ENCODE assay signal across 31 cellular contexts in genomic region chr13:57982782-57983181, GRCh38.
DNase-seq lines count a peak whose midpoint lies in the region; ATAC-seq and TF ChIP-seq lines count a peak whose summit lies in the region.
"Had no signal": no experiment of that assay in that cellular context is flagged by ENCODE, and none has a peak within 500 bp of the region (broad histone marks: within the 10 kb centered on the region; RNA-seq: fewer than 3 reads in every experiment).

No MANE protein-coding gene starts in this region.

- H3K9me3 ChIP-seq in left ventricle myocardium inferior (replicated peaks) (peaks cover 9% of the 10 kb centered on the region), heart left ventricle (peaks cover 0 to 10% (median 0%) of the 10 kb centered on the region in 12 donors), right cardiac atrium (ENCODE audit: control insufficient read depth, low read length) (no peaks in the 10 kb centered on the region)
- H3K9me3 ChIP-seq: A549, BE2C, BLaER1, Caco-2 had no signal

- TF ChIP-seq POLR2A in heart left ventricle (IDR thresholded peaks at IDR 0.05), result no peak

- peak; percentile 58 for ATAC-seq in Right ventricle myocardium superior (ENCODE audit: poor library complexity)
- peak in 3 of 4 donors; percentile 58 to 85 (median 80) for ATAC-seq in heart left ventricle
- no peak for ATAC-seq in right cardiac atrium
- peak; percentile 79 for ATAC-seq in left ventricle myocardium superior
- no peak for ATAC-seq in Right ventricle myocardium inferior
- ATAC-seq: A549; CD8-positive, alpha-beta T cell had no signal

- H3K27me3 ChIP-seq in left ventricle myocardium inferior (ENCODE audit: low read depth) (no peaks in the 10 kb centered on the region), heart left ventricle (no peaks in the 10 kb centered on the region), right cardiac atrium (ENCODE audit: control insufficient read depth, insufficient read depth) (no peaks in the 10 kb centered on the region)
- H3K27me3 ChIP-seq: BE2C; BLaER1; BLaER1 treated with 17β-estradiol and CSF1 and Interleukin-3, amounts not matched to agents 10 nM and 100 nM had no signal

- intact Hi-C loops in Right ventricle myocardium superior (cut with DNase I), result no loop called here
- intact Hi-C loops in left ventricle myocardium inferior (cut with micrococcal nuclease), result no loop called here
- intact Hi-C loops in heart left ventricle (cut with DNase I), result no loop called here
- intact Hi-C loops in right cardiac atrium (cut with DNase I), result no loop called here
- intact Hi-C loops in left ventricle myocardium superior (cut with micrococcal nuclease), result no loop called here
- intact Hi-C loops in Right ventricle myocardium inferior (cut with DNase I), result no loop called here

- TF ChIP-seq CTCF in left ventricle myocardium inferior (IDR thresholded peaks at IDR 0.05; ENCODE audit: borderline replicate concordance) (no peak), heart left ventricle (IDR thresholded peaks at IDR 0.05) (no peak)

- DNase-seq in Right ventricle myocardium superior (no peak), left ventricle myocardium inferior (no peak), heart left ventricle (no peak), right cardiac atrium (no peak), left ventricle myocardium superior (no peak), Right ventricle myocardium inferior (ENCODE audit: missing footprints) (no peak)
- DNase-seq: 8988T; ACHN; AML-193; BE2C; C1 segment of cervical spinal cord; Caco-2; Calu3; CD4-positive, alpha-beta memory T cell; CD4-positive, alpha-beta T cell; CD4-positive, CD25-positive, alpha-beta regulatory T cell; CD8-positive, alpha-beta memory T cell; CD8-positive, alpha-beta T cell; COR-L47; DMS 273 treated with DMSO at 0.1 percent for 48 hours; DMS153; DMS53; DMS79; DMS79 treated with DMSO at 0.1 percent for 48 hours; DND-41; EL had no signal

- H3K4me3 ChIP-seq in left ventricle myocardium inferior, result no peak overlapping the region
- no peak overlapping the region for H3K4me3 ChIP-seq in heart left ventricle
- no peak overlapping the region for H3K4me3 ChIP-seq in right cardiac atrium (ENCODE audit: low read length)
- H3K4me3 ChIP-seq: A549; BLaER1; BLaER1 treated with 17β-estradiol and CSF1 and Interleukin-3, amounts not matched to agents 10 nM and 100 nM had no signal

- H3K27ac ChIP-seq in left ventricle myocardium inferior (replicated peaks) (no peak overlapping the region), heart left ventricle (no peak overlapping the region), right cardiac atrium (ENCODE audit: low read length) (no peak overlapping the region)
- H3K27ac ChIP-seq: 22Rv1; A549; BLaER1; BLaER1 treated with 17β-estradiol and CSF1 and Interleukin-3, amounts not matched to agents 10 nM and 100 nM; C4-2B had no signal

- H3K36me3 ChIP-seq in left ventricle myocardium inferior (no peaks in the 10 kb centered on the region), heart left ventricle (no peaks in the 10 kb centered on the region)
- H3K36me3 ChIP-seq: BE2C; BLaER1; BLaER1 treated with 17β-estradiol and CSF1 and Interleukin-3, amounts not matched to agents 10 nM and 100 nM had no signal

- no peaks in the 10 kb centered on the region for H3K4me1 ChIP-seq in left ventricle myocardium inferior
- no peaks in the 10 kb centered on the region for H3K4me1 ChIP-seq in heart left ventricle
- no peaks in the 10 kb centered on the region for H3K4me1 ChIP-seq in right cardiac atrium (ENCODE audit: control insufficient read depth, insufficient read depth, low read length)
- H3K4me1 ChIP-seq: A549; BE2C; BLaER1; BLaER1 treated with 17β-estradiol and CSF1 and Interleukin-3, amounts not matched to agents 10 nM and 100 nM; Caco-2 had no signal

Comparison
In these comparisons a context has a peak if more than half of its experiments do, and no peak if none do; other contexts are left out.
1. ATAC-seq: peak in Right ventricle myocardium superior (single experiment), heart left ventricle (3 of 4) and left ventricle myocardium superior (single experiment); none in right cardiac atrium (0 of 2) and Right ventricle myocardium inferior (single experiment).